In the genomic region with DNA sequence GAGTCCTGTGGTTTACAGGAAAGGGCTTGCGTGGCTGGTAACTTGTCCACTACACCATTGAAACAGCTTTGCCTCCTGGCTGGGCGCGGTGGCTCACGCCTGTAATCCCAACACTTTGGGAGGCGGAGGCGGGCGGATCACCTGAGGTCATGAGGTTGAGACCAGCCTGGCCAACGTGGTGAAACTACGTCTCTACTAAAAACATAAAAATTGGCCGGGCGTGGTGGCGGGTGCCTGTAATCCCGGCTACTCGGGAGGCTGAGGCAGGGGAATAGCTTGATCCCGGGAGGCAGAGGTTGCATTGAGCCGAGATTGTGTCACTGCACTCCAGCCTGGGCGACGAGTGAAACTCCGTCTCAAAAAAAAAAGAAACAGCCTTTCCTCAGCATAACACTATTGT, we compare ENCODE assay signal across 8 cellular contexts. TPM values are rescaled to one million over a fixed set of nuclear protein-coding genes. Genes with fewer than 3 reads are reported as not detected.
A peak's percentile ranks its signal among the peaks of the same experiment; 100 is the strongest.
DNase-seq lines count a peak whose midpoint lies in the region; ATAC-seq and TF ChIP-seq lines count a peak whose summit lies in the region.
"Not testable (repeated sequence)": the region's sequence is repeated elsewhere in the genome, so short reads cannot be mapped to it uniquely, and the experiment has no call there.

No MANE protein-coding gene starts in this region.

- peak overlapping the region in 1 of 4 donors; percentile 89 for H3K4me3 Mint-ChIP-seq in CD4-positive, CD25-positive, alpha-beta regulatory T cell
- H3K4me3 Mint-ChIP-seq in T-helper 2 cell treated with Interferon-gamma antibody and Interleukin-4, amounts not matched to agents 5 μg/mL and 100 μg/mL, for 36 hours: peak overlapping the region; percentile 93
- H3K4me3 Mint-ChIP-seq in immature natural killer cell: peak overlapping the region; percentile 33 to 92 (median 62)

- H3K9me3 ChIP-seq in CD4-positive, CD25-positive, alpha-beta regulatory T cell (ENCODE audit: control insufficient read depth in 2 of 2, low read length in 2 of 2); Karpas-422 (ENCODE audit: low read length); neutrophil; suprapubic skin: not testable (repeated sequence)

- H3K4me2 ChIP-seq in Karpas-422 (ENCODE audit: low read depth, low read length, poor library complexity, severe bottlenecking): peak overlapping the region; percentile 90

- H3K36me3 ChIP-seq in CD4-positive, CD25-positive, alpha-beta regulatory T cell (ENCODE audit: control insufficient read depth, insufficient read depth, low read length): peaks cover 33% of the 10 kb centered on the region
- H3K36me3 ChIP-seq in Karpas-422 (ENCODE audit: insufficient read depth, low read length): peaks cover 25% of the 10 kb centered on the region
- peaks cover 29% of the 10 kb centered on the region for H3K36me3 ChIP-seq in neutrophil
- H3K36me3 ChIP-seq in suprapubic skin: peaks cover 32% of the 10 kb centered on the region

- not testable (repeated sequence) for H4K20me1 ChIP-seq in Karpas-422 (ENCODE audit: insufficient read depth, low read depth, low read length)

- not testable (repeated sequence) for H3K27me3 Mint-ChIP-seq in CD4-positive, CD25-positive, alpha-beta regulatory T cell; T-helper 2 cell treated with Interferon-gamma antibody and Interleukin-4, amounts not matched to agents 5 μg/mL and 100 μg/mL, for 36 hours (ENCODE audit: low read depth)
- H3K27me3 Mint-ChIP-seq in immature natural killer cell (ENCODE audit: low read depth in 3 of 3): peaks cover 0 to 11% (median 3%) of the 10 kb centered on the region in 3 donors

- H3K4me3 ChIP-seq in CD4-positive, CD25-positive, alpha-beta regulatory T cell (ENCODE audit: low read depth, low read length): peak overlapping the region; percentile 87
- H3K4me3 ChIP-seq in Karpas-422 (ENCODE audit: low read length) (peak overlapping the region; percentile 76), dorsolateral prefrontal cortex (peak overlapping the region in 52 of 59 donors; percentile 68 to 98 (median 89))
- not testable (repeated sequence) for H3K4me3 ChIP-seq in neutrophil (ENCODE audit: low read depth in 1 of 2, low read length in 1 of 2); suprapubic skin

- not testable (repeated sequence) for H3K9me3 Mint-ChIP-seq in CD4-positive, CD25-positive, alpha-beta regulatory T cell; T-helper 2 cell treated with Interferon-gamma antibody and Interleukin-4, amounts not matched to agents 5 μg/mL and 100 μg/mL, for 36 hours; activated naive CD4-positive, alpha-beta T cell treated with anti-CD3 and anti-CD28 coated beads, Interleukin-2, amount 50 U/mL, for 72 hours; immature natural killer cell

- not testable (repeated sequence) for H2AFZ ChIP-seq in Karpas-422 (ENCODE audit: low read length)

- not testable (repeated sequence) for H3K79me2 ChIP-seq in Karpas-422 (ENCODE audit: low read length)

- peaks cover 35% of the 10 kb centered on the region for H3K4me1 ChIP-seq in CD4-positive, CD25-positive, alpha-beta regulatory T cell (ENCODE audit: control insufficient read depth, insufficient read depth, low read length, poor library complexity, severe bottlenecking)
- peaks cover 28% of the 10 kb centered on the region for H3K4me1 ChIP-seq in Karpas-422 (ENCODE audit: low read length)
- H3K4me1 ChIP-seq in neutrophil (ENCODE audit: control insufficient read depth in 1 of 2, insufficient read depth in 1 of 2, low read depth in 1 of 2, low read length in 1 of 2): peaks cover 50% of the 10 kb centered on the region in 2 experiments
- H3K4me1 ChIP-seq in suprapubic skin: peaks cover 40% of the 10 kb centered on the region

- not testable (repeated sequence) for TF ChIP-seq CTCF in dorsolateral prefrontal cortex (IDR thresholded peaks at IDR 0.05 in 54 of 56, conservative IDR thresholded peaks at IDR 0.05 in 2 of 56; ENCODE audit: low read depth in 1 of 56, partially characterized antibody in 56 of 56); neutrophil (IDR thresholded peaks at IDR 0.05); suprapubic skin (IDR thresholded peaks at IDR 0.05)

- H3K9ac ChIP-seq in Karpas-422 (ENCODE audit: low read length): peak overlapping the region; percentile 67; the same call in 1 of the 2 replicates

- intact Hi-C loops in dorsolateral prefrontal cortex (cut with DNase I): not testable (repeated sequence)

- H3K36me3 Mint-ChIP-seq in CD4-positive, CD25-positive, alpha-beta regulatory T cell: peaks cover 31% of the 10 kb centered on the region
- peaks cover 42% of the 10 kb centered on the region for H3K36me3 Mint-ChIP-seq in T-helper 2 cell treated with Interferon-gamma antibody and Interleukin-4, amounts not matched to agents 5 μg/mL and 100 μg/mL, for 36 hours (ENCODE audit: low read depth)
- H3K36me3 Mint-ChIP-seq in activated naive CD4-positive, alpha-beta T cell treated with anti-CD3 and anti-CD28 coated beads, Interleukin-2, amount 50 U/mL, for 72 hours: peaks cover 5 to 36% of the 10 kb centered on the region in 2 donors
- H3K36me3 Mint-ChIP-seq in immature natural killer cell: peaks cover 11 to 25% (median 13%) of the 10 kb centered on the region in 3 donors

- not testable (repeated sequence) for ATAC-seq in CD4-positive, CD25-positive, alpha-beta regulatory T cell (ENCODE audit: low read depth in 2 of 2); activated naive CD4-positive, alpha-beta T cell treated with anti-CD3 and anti-CD28 coated beads, Interleukin-2, amount 50 U/mL, for 72 hours

- H3K27me3 ChIP-seq in CD4-positive, CD25-positive, alpha-beta regulatory T cell (ENCODE audit: control insufficient read depth, insufficient read depth, low read length); Karpas-422 (ENCODE audit: low read length); dorsolateral prefrontal cortex; neutrophil; suprapubic skin: not testable (repeated sequence)

- H3K27ac Mint-ChIP-seq in CD4-positive, CD25-positive, alpha-beta regulatory T cell: peak overlapping the region in 1 of 3 donors; percentile 81
- H3K27ac Mint-ChIP-seq in T-helper 2 cell treated with Interferon-gamma antibody and Interleukin-4, amounts not matched to agents 5 μg/mL and 100 μg/mL, for 36 hours: peak overlapping the region; percentile 76
- peak overlapping the region; percentile 90 to 93 for H3K27ac Mint-ChIP-seq in activated naive CD4-positive, alpha-beta T cell treated with anti-CD3 and anti-CD28 coated beads, Interleukin-2, amount 50 U/mL, for 72 hours
- peak overlapping the region; percentile 74 to 97 (median 89) for H3K27ac Mint-ChIP-seq in immature natural killer cell

- H3K27ac ChIP-seq in CD4-positive, CD25-positive, alpha-beta regulatory T cell (ENCODE audit: insufficient read depth, low read length, poor library complexity, severe bottlenecking): peak overlapping the region; percentile 25
- H3K27ac ChIP-seq in Karpas-422 (ENCODE audit: low read length): not testable (repeated sequence)
- peak overlapping the region in 34 of 59 donors; percentile 6 to 87 (median 76) for H3K27ac ChIP-seq in dorsolateral prefrontal cortex
- peak overlapping the region; percentile 64 for H3K27ac ChIP-seq in neutrophil
- peak overlapping the region; percentile 87 for H3K27ac ChIP-seq in suprapubic skin

- H3K4me1 Mint-ChIP-seq in CD4-positive, CD25-positive, alpha-beta regulatory T cell: peaks cover 26 to 67% (median 38%) of the 10 kb centered on the region in 4 donors
- peaks cover 43% of the 10 kb centered on the region for H3K4me1 Mint-ChIP-seq in T-helper 2 cell treated with Interferon-gamma antibody and Interleukin-4, amounts not matched to agents 5 μg/mL and 100 μg/mL, for 36 hours (ENCODE audit: low read depth)
- peaks cover 43 to 59% of the 10 kb centered on the region in 2 donors for H3K4me1 Mint-ChIP-seq in immature natural killer cell

- not testable (repeated sequence) for TF ChIP-seq POLR2A in suprapubic skin (IDR thresholded peaks at IDR 0.05)

- TF ChIP-seq EP300 in suprapubic skin (IDR thresholded peaks at IDR 0.05): not testable (repeated sequence)

- DNase-seq in CD4-positive, CD25-positive, alpha-beta regulatory T cell; Karpas-422; T-helper 2 cell treated with Interferon-gamma antibody and Interleukin-4, amounts not matched to agents 5 μg/mL and 100 μg/mL, for 36 hours (ENCODE audit: low spot score); activated naive CD4-positive, alpha-beta T cell treated with anti-CD3 and anti-CD28 coated beads, Interleukin-2, amount 50 U/mL, for 72 hours (ENCODE audit: low spot score in 2 of 2); dorsolateral prefrontal cortex; immature natural killer cell; suprapubic skin (ENCODE audit: low spot score in 2 of 2): not testable (repeated sequence)

- WGBS in suprapubic skin: 92% methylated on average over 19 of the region's 19 CpGs

- not testable (repeated sequence) for H3K9me2 ChIP-seq in Karpas-422 (replicated peaks; ENCODE audit: insufficient read depth, low read length)

RNA-seq across cellular contexts. Expression of a gene that starts 1.2 kb away (rescaled TPM):
- 2.5 TPM for total RNA-seq in CD4-positive, CD25-positive, alpha-beta regulatory T cell
- 1 to 10 TPM in 3 of 4 donors, under 1 TPM in 1; 0.57 to 2.3 (median 1.4) TPM for polyA plus RNA-seq in CD4-positive, CD25-positive, alpha-beta regulatory T cell
- total RNA-seq in Karpas-422 (2014; rRNA removed; shearing (Covaris generic); ENCODE audit: low replicate concordance): 2.8 and 7.8 TPM in 2 replicates
- total RNA-seq in activated naive CD4-positive, alpha-beta T cell treated with anti-CD3 and anti-CD28 coated beads, Interleukin-2, amount 50 U/mL, for 72 hours: 1 to 10 TPM; 2.4 to 8.4 TPM
- total RNA-seq in dorsolateral prefrontal cortex (10 to 100 TPM; 12.6 to 31.3 (median 22.7) TPM), suprapubic skin (1 to 10 TPM; 3.4 to 8.2 (median 5.5) TPM)
- polyA plus RNA-seq in immature natural killer cell: 1 to 10 TPM in 2 of 3 donors, under 1 TPM in 1; 0.62 to 1.9 (median 1.8) TPM

RNA-seq across cellular contexts. Expression of a gene that starts 8.9 kb away (rescaled TPM):
- 1,211 TPM for total RNA-seq in CD4-positive, CD25-positive, alpha-beta regulatory T cell
- 1,000 to 10,000 TPM; 1,609 to 2,226 (median 1,937) TPM for polyA plus RNA-seq in CD4-positive, CD25-positive, alpha-beta regulatory T cell
- 2,222 and 2,264 TPM in 2 replicates for total RNA-seq in Karpas-422 (2014; rRNA removed; shearing (Covaris generic); ENCODE audit: low replicate concordance)
- 1,000 to 10,000 TPM; 1,604 to 1,708 TPM for total RNA-seq in activated naive CD4-positive, alpha-beta T cell treated with anti-CD3 and anti-CD28 coated beads, Interleukin-2, amount 50 U/mL, for 72 hours
- total RNA-seq in dorsolateral prefrontal cortex: 100 to 1,000 TPM; 229 to 428 (median 332) TPM
- 1,000 to 10,000 TPM in 1 of 3 donors, 100 to 1,000 TPM in 2; 429 to 1,389 (median 854) TPM for polyA plus RNA-seq in immature natural killer cell
- total RNA-seq in suprapubic skin: 100 to 1,000 TPM; 564 to 915 (median 773) TPM
